8 cellular contexts compared by ENCODE assay signal in the genomic region with DNA sequence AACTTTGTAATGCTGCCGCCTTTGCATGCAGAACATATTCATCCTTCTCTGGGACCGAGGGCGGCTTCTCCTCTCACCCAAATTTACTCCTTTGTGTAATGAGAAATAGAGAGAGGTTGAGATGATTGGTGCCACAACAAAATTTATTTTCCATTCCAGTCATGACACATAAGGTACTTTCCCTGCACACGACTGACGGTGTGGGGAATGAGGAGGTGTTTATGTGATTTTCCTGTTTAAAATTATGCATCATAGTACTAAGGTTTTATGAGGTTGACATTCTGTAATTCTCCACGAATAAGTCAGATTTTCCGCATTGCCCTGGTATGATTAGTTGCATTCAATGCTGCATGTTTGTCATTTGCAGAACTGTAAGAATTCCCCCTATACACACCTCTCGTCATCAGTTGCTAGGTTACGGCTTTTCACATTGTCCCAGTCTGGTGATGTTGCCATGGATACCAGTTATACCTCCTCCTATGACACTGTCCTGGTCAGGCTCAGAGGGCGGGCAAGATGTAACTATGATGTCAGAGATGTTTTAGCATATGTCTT. TPM values are rescaled to one million over a fixed set of nuclear protein-coding genes. Genes with fewer than 3 reads are reported as not detected.
A peak's percentile ranks its signal among the peaks of the same experiment; 100 is the strongest.
DNase-seq lines count a peak whose midpoint lies in the region; ATAC-seq and TF ChIP-seq lines count a peak whose summit lies in the region.

No MANE protein-coding gene starts in this region.

- H3K4me3 ChIP-seq in Peyer's patch = no peak overlapping the region

- no peaks in the 10 kb centered on the region for H3K4me1 ChIP-seq in Peyer's patch

- H3K9me3 ChIP-seq in Peyer's patch = no peaks in the 10 kb centered on the region

- H3K36me3 ChIP-seq in Peyer's patch = no peaks in the 10 kb centered on the region

- TF ChIP-seq POLR2A in Peyer's patch (IDR thresholded peaks at IDR 0.05) = no peak

- no peak for TF ChIP-seq CTCF in Peyer's patch (IDR thresholded peaks at IDR 0.05)

- intact Hi-C loops in left cardiac atrium (cut with DNase I) = no loop called here

- peak overlapping the region in 1 of 4 donors; percentile 62 for H3K27ac ChIP-seq in Peyer's patch

- H3K27me3 ChIP-seq in Peyer's patch = no peaks in the 10 kb centered on the region

- peak in 2 of 3 donors; percentile 27 to 49 for DNase-seq in Peyer's patch
- peak; percentile 76 for DNase-seq in activated naive CD4-positive, alpha-beta T cell treated with anti-CD3 and anti-CD28 coated beads, Interleukin-2, amount 50 U/mL, for 16 hours
- peak; percentile 8 for DNase-seq in occipital lobe (lab: John Stamatoyannopoulos, UW)
- DNase-seq in NCI-H187 (lab: John Stamatoyannopoulos, UW) = no peak
- DNase-seq in AML-193 (lab: John Stamatoyannopoulos, UW) = no peak
- DNase-seq in left cardiac atrium = no peak

- peak; percentile 85 for ATAC-seq in GM19023 (IDR thresholded peaks at IDR 0.05; ENCODE audit: unreplicated experiment)
- peak; percentile 80 for ATAC-seq in HG02798 (IDR thresholded peaks at IDR 0.05; ENCODE audit: poor library complexity, unreplicated experiment)
- no peak for ATAC-seq in left cardiac atrium

RNA-seq across cellular contexts. Expression of gene BICDL1, which starts 23.1 kb away (rescaled TPM):
- 10 to 100 TPM in 2 of 4 donors, 1 to 10 TPM in 2; 9.1 to 17.3 (median 12.0) TPM for total RNA-seq in Peyer's patch
- total RNA-seq in occipital lobe = 25.4 TPM
- 10 to 100 TPM; 12.6 to 13.4 TPM for total RNA-seq in left cardiac atrium

Comparison
In these comparisons a context has a peak if more than half of its experiments do, and no peak if none do; other contexts are left out.
1. ATAC-seq: peak in GM19023 (single experiment) and HG02798 (single experiment); none in left cardiac atrium (0 of 2).
2. DNase-seq: peak in Peyer's patch (2 of 3), activated naive CD4-positive, alpha-beta T cell treated with anti-CD3 and anti-CD28 coated beads, Interleukin-2, amount 50 U/mL, for 16 hours (single experiment) and occipital lobe (single experiment); none in NCI-H187 (0 of 2), AML-193 (0 of 2) and left cardiac atrium (single experiment).